18 cellular contexts compared by ENCODE assay signal in genomic region chr11:43577566-43578264, GRCh38.
DNase-seq lines count a peak whose midpoint lies in the region; ATAC-seq and TF ChIP-seq lines count a peak whose summit lies in the region.
"Had no signal": no experiment of that assay in that cellular context is flagged by ENCODE, and none has a peak within 500 bp of the region (broad histone marks: within the 10 kb centered on the region; RNA-seq: fewer than 3 reads in every experiment).

No MANE protein-coding gene starts in this region.

- peaks cover 54% of the 10 kb centered on the region for H3K4me1 Mint-ChIP-seq in activated naive CD4-positive, alpha-beta T cell treated with anti-CD3 and anti-CD28 coated beads, Interleukin-2, amount 50 U/mL, for 24 hours
- peaks cover 35 to 55% (median 49%) of the 10 kb centered on the region in 3 donors for H3K4me1 Mint-ChIP-seq in T-cell
- peaks cover 38% of the 10 kb centered on the region for H3K4me1 Mint-ChIP-seq in mesothelial cell of epicardium

- H3K4me1 ChIP-seq in right cardiac atrium (ENCODE audit: control insufficient read depth, insufficient read depth, low read length) = peaks cover 10% of the 10 kb centered on the region

- no peaks in the 10 kb centered on the region for H3K9me3 ChIP-seq in right cardiac atrium (ENCODE audit: control insufficient read depth, low read length)
- H3K9me3 ChIP-seq: adrenal gland, gastroesophageal sphincter, spleen, vagina had no signal

- WGBS in right cardiac atrium = 8% methylated on average over 17 of the region's 17 CpGs

- peak overlapping the region; percentile 19 for H3K4me3 Mint-ChIP-seq in activated naive CD4-positive, alpha-beta T cell treated with anti-CD3 and anti-CD28 coated beads, Interleukin-2, amount 50 U/mL, for 24 hours
- H3K4me3 Mint-ChIP-seq in T-cell = peak overlapping the region; percentile 7 to 79 (median 10)
- H3K4me3 Mint-ChIP-seq in mesothelial cell of epicardium = peak overlapping the region; percentile 25

- no peak overlapping the region for H3K4me3 ChIP-seq in right cardiac atrium (ENCODE audit: low read length)
- H3K4me3 ChIP-seq: gastroesophageal sphincter had no signal

- no peak for DNase-seq in activated naive CD4-positive, alpha-beta T cell treated with anti-CD3 and anti-CD28 coated beads, Interleukin-2, amount 50 U/mL, for 16 hours
- no peak for DNase-seq in T-cell
- no peak for DNase-seq in mesothelial cell of epicardium (ENCODE audit: low spot score in 2 of 2, unreplicated experiment in 2 of 2)
- DNase-seq in Right ventricle myocardium superior = no peak
- DNase-seq in right cardiac atrium = no peak
- DNase-seq in HPDE6-E6E7 (ENCODE audit: extremely low spot score) = no peak
- DNase-seq: NCI-H1048, NCI-H524 treated with DMSO at 0.1 percent for 48 hours, SHP77 treated with DMSO at 0.1 percent for 48 hours, spleen had no signal

- H3K27me3 Mint-ChIP-seq in activated naive CD4-positive, alpha-beta T cell treated with anti-CD3 and anti-CD28 coated beads, Interleukin-2, amount 50 U/mL, for 24 hours = peaks cover 70% of the 10 kb centered on the region
- H3K27me3 Mint-ChIP-seq in T-cell = peaks cover 66 to 92% of the 10 kb centered on the region in 2 donors
- peaks cover 100% of the 10 kb centered on the region for H3K27me3 Mint-ChIP-seq in mesothelial cell of epicardium (ENCODE audit: low read depth)

- H3K36me3 Mint-ChIP-seq in activated naive CD4-positive, alpha-beta T cell treated with anti-CD3 and anti-CD28 coated beads, Interleukin-2, amount 50 U/mL, for 24 hours = no peaks in the 10 kb centered on the region
- H3K36me3 Mint-ChIP-seq in T-cell (no peaks in the 10 kb centered on the region), mesothelial cell of epicardium (no peaks in the 10 kb centered on the region)

- intact Hi-C loops in Right ventricle myocardium superior (cut with DNase I) (loop anchor here (10.0 kb wide), 1 partner anchor 127 kb away; no protein-coding TSS in a partner anchor), right cardiac atrium (cut with DNase I) (loop anchor here in 1 of 4 donors (10.0 kb wide), 1 partner anchor 267 kb away; no protein-coding TSS in a partner anchor)

- no peak overlapping the region for H3K27ac Mint-ChIP-seq in activated naive CD4-positive, alpha-beta T cell treated with anti-CD3 and anti-CD28 coated beads, Interleukin-2, amount 50 U/mL, for 24 hours
- no peak overlapping the region for H3K27ac Mint-ChIP-seq in T-cell
- no peak overlapping the region for H3K27ac Mint-ChIP-seq in mesothelial cell of epicardium
- H3K27ac Mint-ChIP-seq: activated T-helper 2 cell treated with anti-CD3 and anti-CD28 coated beads, Interferon-gamma antibody, Interleukin-2, Interleukin-4, amounts not matched to agents 10 μg/mL and 5 μg/mL and 100 μg/mL, durations not matched to agents 14 hours and 24 hours and 36 hours had no signal

- H3K27me3 ChIP-seq in right cardiac atrium (ENCODE audit: control insufficient read depth, insufficient read depth) = no peaks in the 10 kb centered on the region

- CTCF ChIA-PET in T-cell (lab: Charles Lee) = no interaction called here

- POLR2A ChIA-PET in T-cell (lab: Charles Lee) = no interaction called here

- no peak for TF ChIP-seq CTCF in mesothelial cell of epicardium (IDR thresholded peaks at IDR 0.05; ENCODE audit: unreplicated experiment)

- no peaks in the 10 kb centered on the region for H3K9me3 Mint-ChIP-seq in activated naive CD4-positive, alpha-beta T cell treated with anti-CD3 and anti-CD28 coated beads, Interleukin-2, amount 50 U/mL, for 24 hours
- no peaks in the 10 kb centered on the region for H3K9me3 Mint-ChIP-seq in T-cell
- no peaks in the 10 kb centered on the region for H3K9me3 Mint-ChIP-seq in mesothelial cell of epicardium
- H3K9me3 Mint-ChIP-seq: activated T-helper 2 cell treated with anti-CD3 and anti-CD28 coated beads, Interferon-gamma antibody, Interleukin-2, Interleukin-4, amounts not matched to agents 10 μg/mL and 5 μg/mL and 100 μg/mL, durations not matched to agents 14 hours and 24 hours and 36 hours had no signal

- ATAC-seq in T-cell (replicated peaks in 1 of 4) = no peak
- no peak for ATAC-seq in HG02885 (IDR thresholded peaks at IDR 0.05; ENCODE audit: poor library complexity, unreplicated experiment)
- ATAC-seq in Right ventricle myocardium superior (ENCODE audit: poor library complexity) = no peak
- no peak for ATAC-seq in right cardiac atrium
- ATAC-seq: activated CD4-positive, CD25-positive, alpha-beta regulatory T cell treated with anti-CD3 and anti-CD28 coated beads, Interleukin-2, amount 50 U/mL, for 24 hours; gastroesophageal sphincter had no signal

- H3K27ac ChIP-seq in right cardiac atrium (ENCODE audit: low read length) = no peak overlapping the region
- H3K27ac ChIP-seq: gastroesophageal sphincter, KMS-11, spleen, vagina had no signal
